Comparison of ENCODE assay signal across 8 cellular contexts in the genomic region with DNA sequence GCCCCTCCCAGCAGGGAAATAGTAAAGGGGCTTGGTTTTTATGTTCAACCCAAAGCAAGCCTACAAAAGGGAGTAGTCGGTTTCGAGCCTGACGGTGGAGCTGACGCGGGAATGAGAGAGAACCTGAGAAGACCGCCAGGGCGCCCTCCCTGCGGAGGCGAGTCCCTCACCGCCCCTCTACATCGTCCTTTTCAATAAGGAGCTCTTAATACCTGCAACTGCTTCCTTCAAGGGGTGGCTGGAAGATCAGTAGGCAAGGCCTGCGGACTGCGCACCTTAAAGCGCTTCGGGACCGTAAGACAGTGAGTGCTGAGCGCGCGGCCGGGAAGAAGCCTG. TPM values are rescaled to one million over a fixed set of nuclear protein-coding genes. Genes with fewer than 3 reads are reported as not detected.
A peak's percentile ranks its signal among the peaks of the same experiment; 100 is the strongest.
DNase-seq lines count a peak whose midpoint lies in the region; ATAC-seq and TF ChIP-seq lines count a peak whose summit lies in the region.

No MANE protein-coding gene starts in this region.

- H3K4me2 ChIP-seq in mesendoderm (ENCODE audit: low read length), result peak overlapping the region; percentile 76

- H3K9me3 Mint-ChIP-seq in dendritic cell treated with granulocyte-macrophage colony-stimulating factor and Interleukin-4, amounts not matched to agents 40 ng/mL and 50 ng/mL, for 4 days, result no peaks in the 10 kb centered on the region

- no peak for TF ChIP-seq CTCF in testis (IDR thresholded peaks at IDR 0.05)

- DNase-seq in activated T-cell treated with anti-CD3 and anti-CD28 coated beads for 24 hours (ENCODE audit: low read depth) (peak; percentile 29), RPMI7951 (ENCODE audit: low read depth) (peak; percentile 47), mesendoderm (no peak), testis (peak; percentile 65), ureter (ENCODE audit: low spot score) (no peak)
- no peak for DNase-seq in activated T-cell treated with anti-CD3 and anti-CD28 coated beads, Interleukin-2, amount 50 U/mL, for 48 hours

- peaks cover 8% of the 10 kb centered on the region for H3K79me1 ChIP-seq in mesendoderm (ENCODE audit: low read length)

- peaks cover 9% of the 10 kb centered on the region for H3K4me1 ChIP-seq in mesendoderm (ENCODE audit: control insufficient read depth, low read depth, low read length)
- peaks cover 20% of the 10 kb centered on the region for H3K4me1 ChIP-seq in testis

- peak overlapping the region; percentile 88 for H3K4me3 Mint-ChIP-seq in dendritic cell treated with granulocyte-macrophage colony-stimulating factor and Interleukin-4, amounts not matched to agents 40 ng/mL and 50 ng/mL, for 4 days

- H3K79me2 ChIP-seq in mesendoderm (ENCODE audit: control insufficient read depth, insufficient read depth, low read length), result no peaks in the 10 kb centered on the region

- H3K4me1 Mint-ChIP-seq in dendritic cell treated with granulocyte-macrophage colony-stimulating factor and Interleukin-4, amounts not matched to agents 40 ng/mL and 50 ng/mL, for 4 days (ENCODE audit: low read depth), result peaks cover 40% of the 10 kb centered on the region

- H4K5ac ChIP-seq in mesendoderm (ENCODE audit: low read length), result no peak overlapping the region

- no peak overlapping the region for H2AK5ac ChIP-seq in mesendoderm (ENCODE audit: low read length)

- H2BK120ac ChIP-seq in mesendoderm (ENCODE audit: low read depth, low read length), result no peak overlapping the region

- H3K9me3 ChIP-seq in testis, result no peaks in the 10 kb centered on the region

- H2BK5ac ChIP-seq in mesendoderm (ENCODE audit: low read length), result no peak overlapping the region

- H3K4me3 ChIP-seq in mesendoderm (ENCODE audit: low read length) (peak overlapping the region; percentile 96), testis (peak overlapping the region; percentile 76 to 94)

- H3K27me3 ChIP-seq in mesendoderm (ENCODE audit: insufficient read depth, low read length, poor library complexity) (no peaks in the 10 kb centered on the region), testis (no peaks in the 10 kb centered on the region)

- no peak overlapping the region for H4K8ac ChIP-seq in mesendoderm (ENCODE audit: low read depth, low read length)

- WGBS in mesendoderm (ENCODE audit: extremely low coverage, insufficient coverage, low lambda C conversion rate), result no CpG with 5 or more reads among the region's 20 CpGs
- WGBS in testis, 2 donors, result 1% methylated on average over 11 to 20 of the region's 20 CpGs

- no peak overlapping the region for H3K23ac ChIP-seq in mesendoderm (ENCODE audit: low read length)

- H3K18ac ChIP-seq in mesendoderm (ENCODE audit: low read length), result no peak overlapping the region

- H3K27me3 Mint-ChIP-seq in dendritic cell treated with granulocyte-macrophage colony-stimulating factor and Interleukin-4, amounts not matched to agents 40 ng/mL and 50 ng/mL, for 4 days, result no peaks in the 10 kb centered on the region

- H3K36me3 ChIP-seq in mesendoderm (ENCODE audit: control insufficient read depth, insufficient read depth, low read length), result no peaks in the 10 kb centered on the region
- H3K36me3 ChIP-seq in testis (ENCODE audit: low read depth, missing control alignments), result no peaks in the 10 kb centered on the region

- H3K4ac ChIP-seq in mesendoderm (ENCODE audit: low read depth, low read length), result no peak overlapping the region

- peak overlapping the region; percentile 91 for H3K56ac ChIP-seq in mesendoderm (ENCODE audit: low read length)

- H3K27ac Mint-ChIP-seq in dendritic cell treated with granulocyte-macrophage colony-stimulating factor and Interleukin-4, amounts not matched to agents 40 ng/mL and 50 ng/mL, for 4 days, result peak overlapping the region; percentile 91

- peaks cover 14% of the 10 kb centered on the region for H3K36me3 Mint-ChIP-seq in dendritic cell treated with granulocyte-macrophage colony-stimulating factor and Interleukin-4, amounts not matched to agents 40 ng/mL and 50 ng/mL, for 4 days (ENCODE audit: low read depth)

- TF ChIP-seq POLR2A in testis (IDR thresholded peaks at IDR 0.05), result no peak

- H2BK15ac ChIP-seq in mesendoderm (replicated peaks; ENCODE audit: low read depth), result no peak overlapping the region

- H3K27ac ChIP-seq in mesendoderm (ENCODE audit: low read depth, low read length), result peak overlapping the region; percentile 34
- H3K27ac ChIP-seq in testis, result peak overlapping the region; percentile 92 to 96

- peak; percentile 11 for ATAC-seq in HG02981 (IDR thresholded peaks at IDR 0.05; ENCODE audit: unreplicated experiment)

- intact Hi-C loops in dendritic cell treated with granulocyte-macrophage colony-stimulating factor and Interleukin-4, amounts not matched to agents 40 ng/mL and 50 ng/mL, for 4 days (cut with micrococcal nuclease), result no loop called here
- intact Hi-C loops in testis (cut with DNase I; ENCODE audit: low total_unique reads), result no loop called here

- H3K9ac ChIP-seq in mesendoderm (ENCODE audit: low read length), result peak overlapping the region; percentile 92

RNA-seq across cellular contexts. Expression of a gene that starts 0.7 kb away (rescaled TPM):
- 12.4 and 12.7 TPM in 2 replicates for total RNA-seq in RPMI7951 (2014; rRNA removed; shearing (Covaris generic))
- polyA plus RNA-seq in mesendoderm (2013, experiment 1 of 2), result 7.4 TPM
- 7.5 TPM for polyA plus RNA-seq in mesendoderm (2013, experiment 2 of 2)
- total RNA-seq in testis (10 to 100 TPM; 81.3 to 97.3 TPM), ureter (53.4 TPM)
- polyA plus RNA-seq in testis (ENCODE audit: insufficient read depth, low read depth, low replicate concordance), result 76.9 TPM

RNA-seq across cellular contexts. Expression of a gene that starts 38.8 kb away (rescaled TPM):
- total RNA-seq in RPMI7951 (2014; rRNA removed; shearing (Covaris generic)), result 0.72 and 1.4 TPM in 2 replicates
- 3.8 TPM for polyA plus RNA-seq in mesendoderm (2013, experiment 1 of 2)
- 3.3 TPM for polyA plus RNA-seq in mesendoderm (2013, experiment 2 of 2)
- total RNA-seq in testis, result 10 to 100 TPM; 13.1 to 20.9 TPM
- 29.5 TPM for polyA plus RNA-seq in testis (ENCODE audit: insufficient read depth, low read depth, low replicate concordance)
- total RNA-seq in ureter, result 28.0 TPM

RNA-seq across cellular contexts. Expression of a gene that starts 45.1 kb away (rescaled TPM):
- 0.10 and 0.24 TPM in 2 replicates for total RNA-seq in RPMI7951 (2014; rRNA removed; shearing (Covaris generic))
- polyA plus RNA-seq in mesendoderm (2013, experiment 1 of 2), result 0.60 TPM
- polyA plus RNA-seq in mesendoderm (2013, experiment 2 of 2), result 0.53 TPM
- total RNA-seq in testis (1 to 10 TPM; 1.7 to 2.0 TPM), ureter (10.0 TPM)
- 2.2 TPM for polyA plus RNA-seq in testis (ENCODE audit: insufficient read depth, low read depth, low replicate concordance)

Comparison
In these comparisons a context has a peak if more than half of its experiments do, and no peak if none do; other contexts are left out.
1. DNase-seq: peak in activated T-cell treated with anti-CD3 and anti-CD28 coated beads for 24 hours (single experiment), RPMI7951 (single experiment) and testis (single experiment); none in activated T-cell treated with anti-CD3 and anti-CD28 coated beads, Interleukin-2, amount 50 U/mL, for 48 hours (0 of 2), mesendoderm (single experiment) and ureter (single experiment).